In genomic region chrX:152137771-152138387, GRCh38 we compare ENCODE assay signal across 29 cellular contexts. TPM values are rescaled to one million over a fixed set of nuclear protein-coding genes. Genes with fewer than 3 reads are reported as not detected.
"Had no signal": no experiment of that assay in that cellular context is flagged by ENCODE, and none has a peak within 500 bp of the region (broad histone marks: within the 10 kb centered on the region; RNA-seq: fewer than 3 reads in every experiment).

No MANE protein-coding gene starts in this region.

- H3K4me3 ChIP-seq: ascending aorta, body of pancreas, coronary artery, SK-N-MC had no signal

- H3K27ac ChIP-seq: ascending aorta, body of pancreas, coronary artery, SK-N-MC had no signal

- ATAC-seq: activated CD8-positive, alpha-beta memory T cell treated with anti-CD3 and anti-CD28 coated beads, Interleukin-2, amount 10 ng/mL, durations not matched to agents 7 days and 5 days; activated naive CD4-positive, alpha-beta T cell treated with anti-CD3 and anti-CD28 coated beads, Interleukin-2, amount 50 U/mL, for 72 hours; activated naive CD8-positive, alpha-beta T cell treated with anti-CD3 and anti-CD28 coated beads, Interleukin-2, amount 50 U/mL, for 24 hours; activated T-cell treated with anti-CD3 and anti-CD28 coated beads, Interleukin-2, amount 50 U/mL, for 4 hours; body of pancreas; Right ventricle myocardium inferior; T-helper 17 cell; WTC11 had no signal

- H3K4me1 ChIP-seq: ascending aorta, body of pancreas had no signal

- DNase-seq: activated CD4-positive, alpha-beta T cell treated with anti-CD3 and anti-CD28 coated beads, Interleukin-2, amount 10 ng/mL, durations not matched to agents 24 days and 14 days; activated CD4-positive, alpha-beta T cell treated with anti-CD3 and anti-CD28 coated beads, Interleukin-2, amount 50 U/mL, for 48 hours; activated CD4-positive, CD25-positive, alpha-beta regulatory T cell treated with anti-CD3 and anti-CD28 coated beads, Interleukin-2, amount 50 U/mL, for 72 hours; activated CD8-positive, alpha-beta memory T cell treated with anti-CD3 and anti-CD28 coated beads, Interleukin-2, amount 10 ng/mL, durations not matched to agents 7 days and 5 days; activated effector memory CD4-positive, alpha-beta T cell treated with anti-CD3 and anti-CD28 coated beads, Interleukin-2, amount 50 U/mL, for 16 hours; activated naive CD4-positive, alpha-beta T cell treated with Interleukin-2 at 50 U/mL for 16 hours; activated naive CD8-positive, alpha-beta T cell treated with anti-CD3 and anti-CD28 coated beads, Interleukin-2, amount 50 U/mL, for 24 hours; activated T-cell treated with anti-CD3 and anti-CD28 coated beads, Interleukin-2, amount 50 U/mL, for 4 hours; amniotic stem cell; body of pancreas; central memory CD4-positive, alpha-beta T cell; NCI-H1048; NCI-H146; NCI-H187 treated with DMSO at 0.1 percent for 48 hours; NCI-H226; NCI-H69; RPMI8226; T-helper 17 cell; T-helper 9 cell had no signal

- FAIRE-seq: bronchial epithelial cell had no signal

- H3K36me3 ChIP-seq: ascending aorta had no signal

- H3K9me3 ChIP-seq: ascending aorta, body of pancreas had no signal

RNA-seq across cellular contexts. Expression of gene MAGEA10, which starts 0.5 kb away (rescaled TPM):
- total RNA-seq: activated CD4-positive, alpha-beta T cell treated with anti-CD3 and anti-CD28 coated beads, Interleukin-2, amount 10 ng/mL, durations not matched to agents 24 days and 14 days; activated CD8-positive, alpha-beta memory T cell treated with anti-CD3 and anti-CD28 coated beads, Interleukin-2, amount 10 ng/mL, durations not matched to agents 7 days and 5 days; activated naive CD4-positive, alpha-beta T cell treated with anti-CD3 and anti-CD28 coated beads, Interleukin-2, amount 50 U/mL, for 72 hours; activated T-cell treated with anti-CD3 and anti-CD28 coated beads, Interleukin-2, amount 50 U/mL, for 4 hours; ascending aorta; body of pancreas; bronchial epithelial cell; chondrocyte; NCI-H460; OCI-LY7; Right ventricle myocardium inferior; T-helper 17 cell; WTC11 had no signal
